Comparison of ENCODE assay signal across 1 cellular context in the genomic region with DNA sequence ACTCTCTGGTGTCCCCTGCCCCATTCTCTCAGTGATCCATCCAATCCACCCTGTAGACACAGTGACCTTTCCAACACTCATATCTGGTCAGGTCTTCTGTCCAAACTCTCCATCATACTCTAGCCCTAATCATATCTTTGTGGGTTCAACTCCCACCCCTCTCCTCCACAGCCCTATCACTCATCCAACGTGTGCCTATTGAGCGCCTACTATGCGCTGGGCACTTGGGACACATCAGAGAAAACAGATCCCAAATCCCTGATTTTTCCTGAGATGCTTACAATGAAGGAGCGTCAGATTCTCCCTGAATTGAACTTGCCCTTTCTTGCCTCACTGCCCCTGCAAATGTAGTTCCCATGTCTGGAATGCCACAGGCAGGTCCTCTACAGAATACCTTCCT.
TF ChIP-seq lines count a peak whose summit lies in the region.

No MANE protein-coding gene starts in this region.

TF ChIP-seq in HCT116, 20 proteins besides CTCF, POLR2A, EP300 and RAD21 (continued from another document):
- TF ChIP-seq, protein P1, sequence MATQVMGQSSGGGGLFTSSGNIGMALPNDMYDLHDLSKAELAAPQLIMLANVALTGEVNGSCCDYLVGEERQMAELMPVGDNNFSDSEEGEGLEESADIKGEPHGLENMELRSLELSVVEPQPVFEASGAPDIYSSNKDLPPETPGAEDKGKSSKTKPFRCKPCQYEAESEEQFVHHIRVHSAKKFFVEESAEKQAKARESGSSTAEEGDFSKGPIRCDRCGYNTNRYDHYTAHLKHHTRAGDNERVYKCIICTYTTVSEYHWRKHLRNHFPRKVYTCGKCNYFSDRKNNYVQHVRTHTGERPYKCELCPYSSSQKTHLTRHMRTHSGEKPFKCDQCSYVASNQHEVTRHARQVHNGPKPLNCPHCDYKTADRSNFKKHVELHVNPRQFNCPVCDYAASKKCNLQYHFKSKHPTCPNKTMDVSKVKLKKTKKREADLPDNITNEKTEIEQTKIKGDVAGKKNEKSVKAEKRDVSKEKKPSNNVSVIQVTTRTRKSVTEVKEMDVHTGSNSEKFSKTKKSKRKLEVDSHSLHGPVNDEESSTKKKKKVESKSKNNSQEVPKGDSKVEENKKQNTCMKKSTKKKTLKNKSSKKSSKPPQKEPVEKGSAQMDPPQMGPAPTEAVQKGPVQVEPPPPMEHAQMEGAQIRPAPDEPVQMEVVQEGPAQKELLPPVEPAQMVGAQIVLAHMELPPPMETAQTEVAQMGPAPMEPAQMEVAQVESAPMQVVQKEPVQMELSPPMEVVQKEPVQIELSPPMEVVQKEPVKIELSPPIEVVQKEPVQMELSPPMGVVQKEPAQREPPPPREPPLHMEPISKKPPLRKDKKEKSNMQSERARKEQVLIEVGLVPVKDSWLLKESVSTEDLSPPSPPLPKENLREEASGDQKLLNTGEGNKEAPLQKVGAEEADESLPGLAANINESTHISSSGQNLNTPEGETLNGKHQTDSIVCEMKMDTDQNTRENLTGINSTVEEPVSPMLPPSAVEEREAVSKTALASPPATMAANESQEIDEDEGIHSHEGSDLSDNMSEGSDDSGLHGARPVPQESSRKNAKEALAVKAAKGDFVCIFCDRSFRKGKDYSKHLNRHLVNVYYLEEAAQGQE (IDR thresholded peaks at IDR 0.05; ENCODE audit: low read depth): no peak
- TF ChIP-seq CEBPB (IDR thresholded peaks at IDR 0.05; ENCODE audit: low read depth) (no peak), TCF7L2 (IDR thresholded peaks at IDR 0.05; ENCODE audit: borderline replicate concordance, extremely low read depth, insufficient read depth, insufficient read length) (no peak), YY1 (IDR thresholded peaks at IDR 0.05; ENCODE audit: extremely low read depth, insufficient replicate concordance, low read depth, low read length) (no peak), ZNF274 (IDR thresholded peaks at IDR 0.05; ENCODE audit: low read depth, low read length) (no peak), FOSL1 (IDR thresholded peaks at IDR 0.05; ENCODE audit: low read depth) (no peak), JUND (IDR thresholded peaks at IDR 0.05) (no peak)
- TF ChIP-seq, protein P2, sequence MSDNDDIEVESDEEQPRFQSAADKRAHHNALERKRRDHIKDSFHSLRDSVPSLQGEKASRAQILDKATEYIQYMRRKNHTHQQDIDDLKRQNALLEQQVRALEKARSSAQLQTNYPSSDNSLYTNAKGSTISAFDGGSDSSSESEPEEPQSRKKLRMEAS (IDR thresholded peaks at IDR 0.05): no peak
